8 cellular contexts compared by ENCODE assay signal in genomic region chr2:237966565-237967462, GRCh38. TPM values are rescaled to one million over a fixed set of nuclear protein-coding genes. Genes with fewer than 3 reads are reported as not detected.
DNase-seq lines count a peak whose midpoint lies in the region; ATAC-seq and FAIRE-seq lines count a peak whose summit lies in the region.

TSS of gene UBE2F (plus strand) at chr2:237967014. CDS start at chr2:237973108, 6,094 bp downstream.

- H3K27ac Mint-ChIP-seq in activated T-helper 1 cell treated with anti-CD3 and anti-CD28 coated beads, Interleukin-12 subunit alpha, Interleukin-12 subunit beta, Interleukin-2, Interleukin-4 antibody, amounts not matched to agents 30 ng/mL and 10 ng/mL and 1 ng/mL, durations not matched to agents 14 hours and 24 hours and 36 hours, result peak within 1 kb of the TSS; percentile 85
- peak within 1 kb of the TSS; percentile 82 to 95 (median 88) for H3K27ac Mint-ChIP-seq in naive thymus-derived CD4-positive, alpha-beta T cell
- peak within 1 kb of the TSS; percentile 72 for H3K27ac Mint-ChIP-seq in stimulated activated naive B cell treated with anti-CD40 and anti-IgM and Interleukin-4, amounts not matched to agents 10 μg/mL and 1 μg/mL and 100 μg/mL, for 72 hours

- DNase-seq in DMS79 treated with DMSO at 0.1 percent for 48 hours (lab: John Stamatoyannopoulos, UW) (peak; percentile 93), RCC 7860 (ENCODE audit: low spot score) (peak; percentile 86), fibroblast of gingiva (ENCODE audit: low read depth) (peak; percentile 96)
- DNase-seq in activated T-helper 1 cell treated with anti-CD3 and anti-CD28 coated beads, Interleukin-12 subunit alpha, Interleukin-12 subunit beta, Interleukin-2, Interleukin-4 antibody, amounts not matched to agents 30 ng/mL and 10 ng/mL and 1 ng/mL, durations not matched to agents 14 hours and 24 hours and 36 hours (ENCODE audit: low spot score), result peak; percentile 98
- peak; percentile 93 to 98 (median 97) for DNase-seq in naive thymus-derived CD4-positive, alpha-beta T cell
- peak; percentile 97 for DNase-seq in stimulated activated naive B cell treated with anti-CD40 and anti-IgM and Interleukin-4, amounts not matched to agents 10 μg/mL and 1 μg/mL and 100 μg/mL, for 72 hours

- H3K9me3 ChIP-seq in KOPT-K1 (ENCODE audit: insufficient read depth, low read length, poor library complexity, severe bottlenecking), result peaks cover 14% of the 10 kb centered on the region
- peaks cover 0 to 15% (median 7%) of the 10 kb centered on the region in 3 experiments for H3K9me3 ChIP-seq in naive thymus-derived CD4-positive, alpha-beta T cell (ENCODE audit: control insufficient read depth in 2 of 3, low read length in 3 of 3)

- H3K36me3 Mint-ChIP-seq in activated T-helper 1 cell treated with anti-CD3 and anti-CD28 coated beads, Interleukin-12 subunit alpha, Interleukin-12 subunit beta, Interleukin-2, Interleukin-4 antibody, amounts not matched to agents 30 ng/mL and 10 ng/mL and 1 ng/mL, durations not matched to agents 14 hours and 24 hours and 36 hours (ENCODE audit: low read depth), result peaks cover 23% of the 10 kb centered on the region
- peaks cover 0 to 33% (median 6%) of the 10 kb centered on the region in 5 donors for H3K36me3 Mint-ChIP-seq in naive thymus-derived CD4-positive, alpha-beta T cell
- H3K36me3 Mint-ChIP-seq in stimulated activated naive B cell treated with anti-CD40 and anti-IgM and Interleukin-4, amounts not matched to agents 10 μg/mL and 1 μg/mL and 100 μg/mL, for 72 hours, result peaks cover 19 to 21% of the 10 kb centered on the region in 2 donors

- CTCF ChIA-PET in naive thymus-derived CD4-positive, alpha-beta T cell (lab: Charles Lee), result no interaction called here

- no peaks in the 10 kb centered on the region; the same call in 1 of the 2 replicates for H3K36me3 ChIP-seq in KOPT-K1 (ENCODE audit: insufficient read depth, low read length)
- no peaks in the 10 kb centered on the region for H3K36me3 ChIP-seq in naive thymus-derived CD4-positive, alpha-beta T cell (ENCODE audit: control insufficient read depth in 2 of 3, insufficient read depth in 3 of 3, low read length in 3 of 3)

- no peaks in the 10 kb centered on the region for H3K27me3 ChIP-seq in naive thymus-derived CD4-positive, alpha-beta T cell (ENCODE audit: control insufficient read depth in 2 of 2, insufficient read depth in 2 of 2, low read length in 2 of 2)

- peaks cover 13 to 35% of the 10 kb centered on the region in 2 donors for H3K4me1 ChIP-seq in naive thymus-derived CD4-positive, alpha-beta T cell (ENCODE audit: control insufficient read depth in 2 of 2, insufficient read depth in 2 of 2, low read length in 2 of 2)

- peak; percentile 93 for ATAC-seq in GM21786 (IDR thresholded peaks at IDR 0.05; ENCODE audit: unreplicated experiment)
- peak; percentile 97 for ATAC-seq in naive thymus-derived CD4-positive, alpha-beta T cell
- peak; percentile 93 to 94 for ATAC-seq in stimulated activated naive B cell treated with anti-CD40 and anti-IgM and Interleukin-4, amounts not matched to agents 10 μg/mL and 1 μg/mL and 100 μg/mL, for 72 hours (replicated peaks)

- peak within 1 kb of the TSS; percentile 33 for H3K27ac ChIP-seq in KOPT-K1 (ENCODE audit: low read depth, low read length, poor library complexity, severe bottlenecking)
- peak within 1 kb of the TSS; percentile 64 for H3K27ac ChIP-seq in naive thymus-derived CD4-positive, alpha-beta T cell (ENCODE audit: low read depth, low read length)

- POLR2A ChIA-PET in naive thymus-derived CD4-positive, alpha-beta T cell (lab: Charles Lee), result interaction anchor here (1.9 kb wide), 1 partner anchor 24 kb away, joined by 7 read pairs; no protein-coding TSS in a partner anchor

- intact Hi-C loops in activated T-helper 1 cell treated with anti-CD3 and anti-CD28 coated beads, Interleukin-12 subunit alpha, Interleukin-12 subunit beta, Interleukin-2, Interleukin-4 antibody, amounts not matched to agents 30 ng/mL and 10 ng/mL and 1 ng/mL, durations not matched to agents 14 hours and 24 hours and 36 hours (cut with micrococcal nuclease), result loop anchor here (1.0 to 5.0 kb wide), 6 partner anchors 44 to 460 kb away; partner anchors contain the start of genes ASB1, ILKAP and SCLY
- intact Hi-C loops in naive thymus-derived CD4-positive, alpha-beta T cell (cut with micrococcal nuclease), result loop anchor here (1.0 to 10.0 kb wide), 11 partner anchors 24 to 460 kb away; partner anchors contain the start of genes ILKAP (in 2 of the 2), PER2 (in 2 of the 2) and ASB1 (in 1 of the 2)

- peak; percentile 72 for FAIRE-seq in RCC 7860 (lab: Jason Lieb, UNC)

- H3K9me3 Mint-ChIP-seq in activated T-helper 1 cell treated with anti-CD3 and anti-CD28 coated beads, Interleukin-12 subunit alpha, Interleukin-12 subunit beta, Interleukin-2, Interleukin-4 antibody, amounts not matched to agents 30 ng/mL and 10 ng/mL and 1 ng/mL, durations not matched to agents 14 hours and 24 hours and 36 hours, result peaks cover 13% of the 10 kb centered on the region
- H3K9me3 Mint-ChIP-seq in naive thymus-derived CD4-positive, alpha-beta T cell, result peaks cover 0 to 20% (median 12%) of the 10 kb centered on the region in 11 donors
- H3K9me3 Mint-ChIP-seq in stimulated activated naive B cell treated with anti-CD40 and anti-IgM and Interleukin-4, amounts not matched to agents 10 μg/mL and 1 μg/mL and 100 μg/mL, for 72 hours, result peaks cover 8 to 11% of the 10 kb centered on the region in 2 donors

- H3K27me3 Mint-ChIP-seq in activated T-helper 1 cell treated with anti-CD3 and anti-CD28 coated beads, Interleukin-12 subunit alpha, Interleukin-12 subunit beta, Interleukin-2, Interleukin-4 antibody, amounts not matched to agents 30 ng/mL and 10 ng/mL and 1 ng/mL, durations not matched to agents 14 hours and 24 hours and 36 hours (ENCODE audit: insufficient read depth), result no peaks in the 10 kb centered on the region
- H3K27me3 Mint-ChIP-seq in naive thymus-derived CD4-positive, alpha-beta T cell, result peaks cover 0 to 3% (median 0%) of the 10 kb centered on the region in 5 donors
- no peaks in the 10 kb centered on the region for H3K27me3 Mint-ChIP-seq in stimulated activated naive B cell treated with anti-CD40 and anti-IgM and Interleukin-4, amounts not matched to agents 10 μg/mL and 1 μg/mL and 100 μg/mL, for 72 hours

- peak within 1 kb of the TSS; percentile 96 for H3K4me3 ChIP-seq in naive thymus-derived CD4-positive, alpha-beta T cell (ENCODE audit: low read length)

- H3K4me1 Mint-ChIP-seq in activated T-helper 1 cell treated with anti-CD3 and anti-CD28 coated beads, Interleukin-12 subunit alpha, Interleukin-12 subunit beta, Interleukin-2, Interleukin-4 antibody, amounts not matched to agents 30 ng/mL and 10 ng/mL and 1 ng/mL, durations not matched to agents 14 hours and 24 hours and 36 hours (ENCODE audit: low read depth), result peaks cover 45% of the 10 kb centered on the region
- peaks cover 29 to 47% (median 44%) of the 10 kb centered on the region in 7 donors for H3K4me1 Mint-ChIP-seq in naive thymus-derived CD4-positive, alpha-beta T cell
- H3K4me1 Mint-ChIP-seq in stimulated activated naive B cell treated with anti-CD40 and anti-IgM and Interleukin-4, amounts not matched to agents 10 μg/mL and 1 μg/mL and 100 μg/mL, for 72 hours, result peaks cover 26 to 42% of the 10 kb centered on the region in 2 donors

- peak within 1 kb of the TSS; percentile 90 for H3K4me3 Mint-ChIP-seq in activated T-helper 1 cell treated with anti-CD3 and anti-CD28 coated beads, Interleukin-12 subunit alpha, Interleukin-12 subunit beta, Interleukin-2, Interleukin-4 antibody, amounts not matched to agents 30 ng/mL and 10 ng/mL and 1 ng/mL, durations not matched to agents 14 hours and 24 hours and 36 hours
- H3K4me3 Mint-ChIP-seq in naive thymus-derived CD4-positive, alpha-beta T cell, result peak within 1 kb of the TSS; percentile 84 to 93 (median 90)
- H3K4me3 Mint-ChIP-seq in stimulated activated naive B cell treated with anti-CD40 and anti-IgM and Interleukin-4, amounts not matched to agents 10 μg/mL and 1 μg/mL and 100 μg/mL, for 72 hours, result peak within 1 kb of the TSS; percentile 87 to 92

RNA-seq across cellular contexts. Expression of gene UBE2F, which starts in this region (rescaled TPM):
- total RNA-seq in activated T-helper 1 cell treated with anti-CD3 and anti-CD28 coated beads, Interleukin-12 subunit alpha, Interleukin-12 subunit beta, Interleukin-2, Interleukin-4 antibody, amounts not matched to agents 30 ng/mL and 10 ng/mL and 1 ng/mL, durations not matched to agents 14 hours and 24 hours and 36 hours, result 121 TPM in 2 replicates
- total RNA-seq in naive thymus-derived CD4-positive, alpha-beta T cell, result 10 to 100 TPM; 42.5 to 80.9 (median 48.3) TPM
- polyA plus RNA-seq in naive thymus-derived CD4-positive, alpha-beta T cell, result 100 to 1,000 TPM in 1 of 2 donors, 10 to 100 TPM in 1; 95.6 to 114 TPM

Comparison
In these comparisons a context has a peak if more than half of its experiments do, and no peak if none do; other contexts are left out.
1. Peak in every context shown above with its lines: DNase-seq, ATAC-seq, H3K4me3 ChIP-seq and H3K27ac ChIP-seq.